In the genomic region with DNA sequence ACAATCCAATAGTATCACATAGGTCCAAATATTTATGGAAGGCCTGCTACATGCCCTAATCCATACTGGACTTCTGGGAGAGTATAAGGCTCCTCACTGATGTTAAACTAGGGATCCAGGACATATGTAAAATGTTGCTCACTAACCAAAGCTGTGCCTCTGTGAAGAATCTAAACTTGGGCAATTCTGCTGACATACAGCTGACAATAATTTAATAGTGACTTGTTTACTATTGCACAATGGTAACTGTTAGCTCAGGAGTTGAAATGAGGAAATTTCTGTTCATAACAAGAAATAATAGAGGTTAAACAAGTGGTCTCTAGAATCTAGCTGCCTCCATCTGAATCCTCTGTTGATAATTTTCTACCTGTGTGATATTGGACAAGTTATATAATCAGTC, we compare ENCODE assay signal across 39 cellular contexts. TPM values are rescaled to one million over a fixed set of nuclear protein-coding genes. Genes with fewer than 3 reads are reported as not detected.
"Had no signal": no experiment of that assay in that cellular context is flagged by ENCODE, and none has a peak within 500 bp of the region (broad histone marks: within the 10 kb centered on the region; RNA-seq: fewer than 3 reads in every experiment).

No MANE protein-coding gene starts in this region.

- H3K9me3 Mint-ChIP-seq: activated B cell treated with CpG ODN at 0.5 μM for 24 hours; activated CD4-positive, alpha-beta memory T cell treated with anti-CD3 and anti-CD28 coated beads, Interleukin-2, amount 10 ng/mL, durations not matched to agents 7 days and 5 days; activated naive CD8-positive, alpha-beta T cell treated with anti-CD3 and anti-CD28 coated beads for 36 hours; IgD-negative memory B cell had no signal

- H3K4me1 Mint-ChIP-seq: activated B cell treated with CpG ODN at 0.5 μM for 24 hours; activated CD4-positive, alpha-beta memory T cell treated with anti-CD3 and anti-CD28 coated beads, Interleukin-2, amount 10 ng/mL, durations not matched to agents 7 days and 5 days; activated CD8-positive, alpha-beta memory T cell treated with anti-CD3 and anti-CD28 coated beads, Interleukin-2, amount 10 ng/mL, durations not matched to agents 7 days and 5 days; activated naive CD8-positive, alpha-beta T cell treated with anti-CD3 and anti-CD28 coated beads for 36 hours; IgD-negative memory B cell; T-cell; T-helper 17 cell had no signal

- H3K27me3 ChIP-seq: body of pancreas, breast epithelium, Peyer's patch had no signal

- H3K27ac ChIP-seq: body of pancreas, breast epithelium, Peyer's patch, SJSA1, VCaP had no signal

- H3K9me3 ChIP-seq: body of pancreas, breast epithelium, Peyer's patch, SJSA1 had no signal

- H3K36me3 ChIP-seq: breast epithelium, Peyer's patch, SJSA1 had no signal

- H3K4me3 Mint-ChIP-seq: activated B cell treated with CpG ODN at 0.5 μM for 24 hours; activated CD4-positive, alpha-beta memory T cell treated with anti-CD3 and anti-CD28 coated beads, Interleukin-2, amount 10 ng/mL, durations not matched to agents 7 days and 5 days; activated CD8-positive, alpha-beta memory T cell treated with anti-CD3 and anti-CD28 coated beads, Interleukin-2, amount 10 ng/mL, durations not matched to agents 7 days and 5 days; activated naive CD8-positive, alpha-beta T cell treated with anti-CD3 and anti-CD28 coated beads for 36 hours; IgD-negative memory B cell; T-cell; T-helper 17 cell had no signal

- H3K4me3 ChIP-seq: body of pancreas, breast epithelium, Peyer's patch, SJSA1 had no signal

- H3K36me3 Mint-ChIP-seq: activated CD8-positive, alpha-beta memory T cell treated with anti-CD3 and anti-CD28 coated beads, Interleukin-2, amount 10 ng/mL, durations not matched to agents 7 days and 5 days; activated naive CD8-positive, alpha-beta T cell treated with anti-CD3 and anti-CD28 coated beads for 36 hours; IgD-negative memory B cell; T-cell had no signal

- H3K4me1 ChIP-seq: body of pancreas, breast epithelium, Peyer's patch, SJSA1 had no signal

- DNase-seq: activated B cell treated with CpG ODN at 0.5 μM for 24 hours; activated CD4-positive, alpha-beta memory T cell treated with anti-CD3 and anti-CD28 coated beads, Interleukin-2, amount 10 ng/mL, durations not matched to agents 7 days and 5 days; activated CD4-positive, alpha-beta T cell treated with anti-CD3 and anti-CD28 coated beads for 4 hours; activated CD4-positive, CD25-positive, alpha-beta regulatory T cell treated with anti-CD3 and anti-CD28 coated beads, Interleukin-2, amount 50 U/mL, for 72 hours; activated CD8-positive, alpha-beta memory T cell treated with anti-CD3 and anti-CD28 coated beads for 24 hours; activated CD8-positive, alpha-beta memory T cell treated with anti-CD3 and anti-CD28 coated beads, Interleukin-2, amount 10 ng/mL, durations not matched to agents 7 days and 5 days; activated CD8-positive, alpha-beta memory T cell treated with anti-CD3 and anti-CD28 coated beads, Interleukin-2, amount 50 U/mL, for 48 hours; activated effector memory CD4-positive, alpha-beta T cell treated with Interleukin-2 at 50 U/mL for 16 hours; activated naive CD4-positive, alpha-beta T cell; activated naive CD4-positive, alpha-beta T cell treated with anti-CD3 and anti-CD28 coated beads, Interleukin-2, amount 50 U/mL, for 16 hours; activated naive CD8-positive, alpha-beta T cell treated with anti-CD3 and anti-CD28 coated beads for 36 hours; activated T-cell treated with anti-CD3 and anti-CD28 coated beads, Interleukin-2, amount 50 U/mL, for 48 hours; body of pancreas; Kasumi-1; KG1; MM.1S; MV-4-11; NCI-H1092; NCI-H1436 treated with DMSO at 0.1 percent for 48 hours; NCI-H1694 treated with DMSO at 0.1 percent for 48 hours; NCI-H2029; NCI-H510A; NCI-H526; NCI-H748 treated with DMSO at 0.1 percent for 48 hours; NK-92 treated with Interleukin-12 subunit alpha and Interleukin-12 subunit beta, amount 100 ng/mL, for 24 hours; PC-3; Peyer's patch; RPMI8226; SHP77 treated with DMSO at 0.1 percent for 48 hours; T-cell; T-helper 17 cell; T-helper 9 cell had no signal

- H3K27ac Mint-ChIP-seq: activated B cell treated with CpG ODN at 0.5 μM for 24 hours; activated CD4-positive, alpha-beta memory T cell treated with anti-CD3 and anti-CD28 coated beads, Interleukin-2, amount 10 ng/mL, durations not matched to agents 7 days and 5 days; activated CD8-positive, alpha-beta memory T cell treated with anti-CD3 and anti-CD28 coated beads, Interleukin-2, amount 10 ng/mL, durations not matched to agents 7 days and 5 days; activated naive CD8-positive, alpha-beta T cell treated with anti-CD3 and anti-CD28 coated beads for 36 hours; IgD-negative memory B cell; T-cell; T-helper 17 cell had no signal

RNA-seq across cellular contexts. Expression of gene CTXN3, which starts 14.9 kb away (rescaled TPM):
- total RNA-seq: activated B cell treated with CpG ODN at 0.5 μM for 24 hours; activated CD4-positive, alpha-beta memory T cell treated with anti-CD3 and anti-CD28 coated beads, Interleukin-2, amount 10 ng/mL, durations not matched to agents 7 days and 5 days; activated CD8-positive, alpha-beta memory T cell treated with anti-CD3 and anti-CD28 coated beads, Interleukin-2, amount 10 ng/mL, durations not matched to agents 7 days and 5 days; activated naive CD8-positive, alpha-beta T cell treated with anti-CD3 and anti-CD28 coated beads for 36 hours; astrocyte; body of pancreas; breast epithelium; cardiac septum; PC-3; Peyer's patch; SJSA1; T-cell; T-helper 17 cell had no signal
- polyA plus RNA-seq: adipose tissue, IgD-negative memory B cell had no signal
